ENCODE assay signal across 17 cellular contexts in the genomic region with DNA sequence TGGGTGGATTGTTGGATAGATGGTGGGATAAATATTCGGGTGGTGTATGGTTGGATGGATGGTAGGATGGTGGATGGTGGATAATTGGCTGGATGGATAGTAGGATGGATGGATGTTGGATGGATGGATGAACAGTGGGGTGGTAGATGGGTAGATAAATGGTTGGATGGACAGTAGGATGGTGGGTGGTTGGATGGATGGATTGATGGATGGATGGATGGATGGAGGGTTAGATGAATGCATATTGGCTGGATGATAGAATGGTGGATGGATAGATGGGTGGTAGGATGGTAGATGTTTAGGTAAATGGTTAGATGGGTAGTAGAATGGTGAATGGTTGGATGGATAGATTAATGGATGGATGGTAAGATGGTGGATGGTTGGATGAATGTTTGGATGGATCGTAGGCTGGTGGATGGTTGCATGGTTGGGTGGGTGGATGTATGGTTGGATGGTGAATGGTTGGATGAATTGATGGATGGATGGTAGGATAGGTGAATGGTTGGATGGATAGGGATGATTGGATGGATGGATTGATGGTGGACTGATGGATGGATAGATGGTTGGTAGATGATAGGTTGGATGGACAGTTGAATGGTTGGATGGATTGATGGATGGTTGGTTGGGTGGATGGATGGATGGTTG. TPM values are rescaled to one million over a fixed set of nuclear protein-coding genes. Genes with fewer than 3 reads are reported as not detected.
DNase-seq lines count a peak whose midpoint lies in the region; ATAC-seq and TF ChIP-seq lines count a peak whose summit lies in the region.
"Had no signal": no experiment of that assay in that cellular context is flagged by ENCODE, and none has a peak within 500 bp of the region (broad histone marks: within the 10 kb centered on the region; RNA-seq: fewer than 3 reads in every experiment).

No MANE protein-coding gene starts in this region.

- H3K4me3 Mint-ChIP-seq in activated naive CD4-positive, alpha-beta T cell treated with anti-CD3 and anti-CD28 coated beads for 36 hours, result peak overlapping the region; percentile 27
- H3K4me3 Mint-ChIP-seq in IgD-negative memory B cell (peak overlapping the region; percentile 3 to 61 (median 10)), endothelial cell (ENCODE audit: unreplicated experiment) (peak overlapping the region; percentile 72)
- H3K4me3 Mint-ChIP-seq in stimulated activated memory B cell treated with anti-CD40 and anti-IgM and Interleukin-4, amounts not matched to agents 10 μg/mL and 1 μg/mL and 100 μg/mL, for 72 hours, result peak overlapping the region; percentile 13

- intact Hi-C loops in activated naive CD4-positive, alpha-beta T cell treated with anti-CD3 and anti-CD28 coated beads for 36 hours (cut with micrococcal nuclease), result loop anchor here (10.0 kb wide), 1 partner anchor 660 kb away; the partner anchor contains the start of gene CRIP1

- CTCF ChIA-PET in activated naive CD4-positive, alpha-beta T cell treated with anti-CD3 and anti-CD28 coated beads for 36 hours (lab: Charles Lee), result interaction anchor here (2.4 kb wide), 1 partner anchor 56 kb away, joined by 34 read pairs; no protein-coding TSS in a partner anchor

- no peak for ATAC-seq in activated naive CD4-positive, alpha-beta T cell treated with anti-CD3 and anti-CD28 coated beads, Interleukin-2, amount 50 U/mL, for 72 hours
- no peak for ATAC-seq in stimulated activated memory B cell treated with anti-CD40 and anti-IgM and Interleukin-4, amounts not matched to agents 10 μg/mL and 1 μg/mL and 100 μg/mL, for 72 hours
- ATAC-seq in HG02840 (IDR thresholded peaks at IDR 0.05; ENCODE audit: low FRiP score, unreplicated experiment) (no peak), upper lobe of left lung (ENCODE audit: low FRiP score in 2 of 2) (no peak)
- ATAC-seq: GM12878 had no signal

- H3K27ac Mint-ChIP-seq in activated naive CD4-positive, alpha-beta T cell treated with anti-CD3 and anti-CD28 coated beads for 36 hours, result no peak overlapping the region
- no peak overlapping the region for H3K27ac Mint-ChIP-seq in activated naive CD4-positive, alpha-beta T cell treated with anti-CD3 and anti-CD28 coated beads, Interleukin-2, amount 50 U/mL, for 72 hours
- H3K27ac Mint-ChIP-seq in IgD-negative memory B cell (peak overlapping the region in 2 of 3 donors; percentile 26 to 39), endothelial cell (ENCODE audit: unreplicated experiment) (peak overlapping the region; percentile 21)
- no peak overlapping the region for H3K27ac Mint-ChIP-seq in stimulated activated memory B cell treated with anti-CD40 and anti-IgM and Interleukin-4, amounts not matched to agents 10 μg/mL and 1 μg/mL and 100 μg/mL, for 72 hours

- no peaks in the 10 kb centered on the region for H3K36me3 ChIP-seq in upper lobe of left lung
- H3K36me3 ChIP-seq: left ventricle myocardium inferior, vagina had no signal

- H3K4me1 ChIP-seq in upper lobe of left lung, result peaks cover 25 to 39% (median 29%) of the 10 kb centered on the region in 4 donors

- no peak for TF ChIP-seq POLR2A in upper lobe of left lung (IDR thresholded peaks at IDR 0.05)

- no peaks in the 10 kb centered on the region for H3K36me3 Mint-ChIP-seq in activated naive CD4-positive, alpha-beta T cell treated with anti-CD3 and anti-CD28 coated beads for 36 hours (ENCODE audit: low read depth)
- H3K36me3 Mint-ChIP-seq in activated naive CD4-positive, alpha-beta T cell treated with anti-CD3 and anti-CD28 coated beads, Interleukin-2, amount 50 U/mL, for 72 hours, result peaks cover 0 to 7% of the 10 kb centered on the region in 2 donors
- peaks cover 1% of the 10 kb centered on the region for H3K36me3 Mint-ChIP-seq in IgD-negative memory B cell
- peaks cover 13% of the 10 kb centered on the region for H3K36me3 Mint-ChIP-seq in endothelial cell (ENCODE audit: low read depth, unreplicated experiment)
- H3K36me3 Mint-ChIP-seq in stimulated activated memory B cell treated with anti-CD40 and anti-IgM and Interleukin-4, amounts not matched to agents 10 μg/mL and 1 μg/mL and 100 μg/mL, for 72 hours, result peaks cover 8% of the 10 kb centered on the region

- H3K4me3 ChIP-seq in upper lobe of left lung, result no peak overlapping the region
- H3K4me3 ChIP-seq: coronary artery, GM12878, GM23248, left ventricle myocardium inferior, vagina had no signal

- TF ChIP-seq CTCF in endothelial cell (IDR thresholded peaks at IDR 0.05; ENCODE audit: unreplicated experiment) (no peak), upper lobe of left lung (IDR thresholded peaks at IDR 0.05) (no peak)

- peaks cover 6% of the 10 kb centered on the region for H3K27me3 Mint-ChIP-seq in activated naive CD4-positive, alpha-beta T cell treated with anti-CD3 and anti-CD28 coated beads for 36 hours (ENCODE audit: low read depth)
- peaks cover 12% of the 10 kb centered on the region for H3K27me3 Mint-ChIP-seq in IgD-negative memory B cell
- H3K27me3 Mint-ChIP-seq in endothelial cell (ENCODE audit: unreplicated experiment), result peaks cover 21% of the 10 kb centered on the region
- H3K27me3 Mint-ChIP-seq in stimulated activated memory B cell treated with anti-CD40 and anti-IgM and Interleukin-4, amounts not matched to agents 10 μg/mL and 1 μg/mL and 100 μg/mL, for 72 hours, result peaks cover 30% of the 10 kb centered on the region

- H3K9me3 ChIP-seq in upper lobe of left lung, result no peaks in the 10 kb centered on the region
- H3K9me3 ChIP-seq: left ventricle myocardium inferior, vagina had no signal

- TF ChIP-seq EP300 in upper lobe of left lung (IDR thresholded peaks at IDR 0.05), result no peak

- DNase-seq in activated naive CD4-positive, alpha-beta T cell treated with anti-CD3 and anti-CD28 coated beads for 36 hours, result no peak
- DNase-seq in activated naive CD4-positive, alpha-beta T cell treated with anti-CD3 and anti-CD28 coated beads, Interleukin-2, amount 50 U/mL, for 72 hours (ENCODE audit: low spot score in 2 of 2), result no peak
- no peak for DNase-seq in endothelial cell (ENCODE audit: low spot score)
- no peak for DNase-seq in D341Med (ENCODE audit: low spot score)
- no peak for DNase-seq in upper lobe of left lung
- DNase-seq: activated CD4-positive, CD25-positive, alpha-beta regulatory T cell treated with anti-CD3 and anti-CD28 coated beads, Interleukin-2, amount 50 U/mL, for 72 hours; foreskin melanocyte; GM23248; left ventricle myocardium inferior; NCI-H1694; NCI-H446 had no signal

- WGBS in upper lobe of left lung, 2 donors, result 94% methylated on average over 2 of the region's 2 CpGs

- peaks cover 16% of the 10 kb centered on the region for H3K4me1 Mint-ChIP-seq in activated naive CD4-positive, alpha-beta T cell treated with anti-CD3 and anti-CD28 coated beads for 36 hours (ENCODE audit: low read depth)
- H3K4me1 Mint-ChIP-seq in IgD-negative memory B cell (peaks cover 5 to 9% (median 8%) of the 10 kb centered on the region in 3 donors), endothelial cell (ENCODE audit: unreplicated experiment) (peaks cover 9% of the 10 kb centered on the region)
- peaks cover 38% of the 10 kb centered on the region for H3K4me1 Mint-ChIP-seq in stimulated activated memory B cell treated with anti-CD40 and anti-IgM and Interleukin-4, amounts not matched to agents 10 μg/mL and 1 μg/mL and 100 μg/mL, for 72 hours

- H3K27me3 ChIP-seq in upper lobe of left lung, result no peaks in the 10 kb centered on the region
- H3K27me3 ChIP-seq: vagina had no signal

- peaks cover 4% of the 10 kb centered on the region for H3K9me3 Mint-ChIP-seq in activated naive CD4-positive, alpha-beta T cell treated with anti-CD3 and anti-CD28 coated beads for 36 hours
- H3K9me3 Mint-ChIP-seq in activated naive CD4-positive, alpha-beta T cell treated with anti-CD3 and anti-CD28 coated beads, Interleukin-2, amount 50 U/mL, for 72 hours, result peaks cover 9% of the 10 kb centered on the region in 2 donors
- H3K9me3 Mint-ChIP-seq in IgD-negative memory B cell (peaks cover 0 to 4% (median 0%) of the 10 kb centered on the region in 3 donors), endothelial cell (ENCODE audit: unreplicated experiment) (no peaks in the 10 kb centered on the region)
- peaks cover 9% of the 10 kb centered on the region for H3K9me3 Mint-ChIP-seq in stimulated activated memory B cell treated with anti-CD40 and anti-IgM and Interleukin-4, amounts not matched to agents 10 μg/mL and 1 μg/mL and 100 μg/mL, for 72 hours

- H3K27ac ChIP-seq in upper lobe of left lung, result no peak overlapping the region
- H3K27ac ChIP-seq: coronary artery, GM23248, left ventricle myocardium inferior, vagina had no signal

RNA-seq across cellular contexts. Expression of gene ZBTB42, which starts 23.6 kb away (rescaled TPM):
- total RNA-seq in activated naive CD4-positive, alpha-beta T cell treated with anti-CD3 and anti-CD28 coated beads for 36 hours, result 1 to 10 TPM; 1.3 to 1.6 TPM
- 1 to 10 TPM; 2.0 to 2.9 TPM for total RNA-seq in activated naive CD4-positive, alpha-beta T cell treated with anti-CD3 and anti-CD28 coated beads, Interleukin-2, amount 50 U/mL, for 72 hours
- 1.0 TPM for polyA plus RNA-seq in IgD-negative memory B cell
- total RNA-seq in endothelial cell (ENCODE audit: unreplicated experiment) (2.4 TPM), upper lobe of left lung (10 to 100 TPM; 13.9 to 24.8 (median 20.9) TPM)

RNA-seq across cellular contexts. Expression of gene AKT1, which starts 28.9 kb away (rescaled TPM):
- total RNA-seq in activated naive CD4-positive, alpha-beta T cell treated with anti-CD3 and anti-CD28 coated beads for 36 hours, result 100 to 1,000 TPM; 114 to 115 TPM
- total RNA-seq in activated naive CD4-positive, alpha-beta T cell treated with anti-CD3 and anti-CD28 coated beads, Interleukin-2, amount 50 U/mL, for 72 hours, result 100 to 1,000 TPM; 111 to 113 TPM
- 8.2 TPM for polyA plus RNA-seq in IgD-negative memory B cell
- total RNA-seq in endothelial cell (ENCODE audit: unreplicated experiment), result 133 TPM
- 100 to 1,000 TPM; 122 to 283 (median 191) TPM for total RNA-seq in upper lobe of left lung

RNA-seq across cellular contexts. Expression of gene CEP170B, which starts 40.6 kb away (rescaled TPM):
- total RNA-seq in activated naive CD4-positive, alpha-beta T cell treated with anti-CD3 and anti-CD28 coated beads for 36 hours, result 1 to 10 TPM; 3.3 TPM
- 1 to 10 TPM; 6.0 to 9.4 TPM for total RNA-seq in activated naive CD4-positive, alpha-beta T cell treated with anti-CD3 and anti-CD28 coated beads, Interleukin-2, amount 50 U/mL, for 72 hours
- not detected for polyA plus RNA-seq in IgD-negative memory B cell
- 11.3 TPM for total RNA-seq in endothelial cell (ENCODE audit: unreplicated experiment)
- 10 to 100 TPM; 24.2 to 57.8 (median 35.6) TPM for total RNA-seq in upper lobe of left lung

Comparison
In these comparisons a context has a peak if more than half of its experiments do, and no peak if none do; other contexts are left out.
1. H3K27ac Mint-ChIP-seq: peak in IgD-negative memory B cell (2 of 3) and endothelial cell (single experiment); none in activated naive CD4-positive, alpha-beta T cell treated with anti-CD3 and anti-CD28 coated beads for 36 hours (single experiment), activated naive CD4-positive, alpha-beta T cell treated with anti-CD3 and anti-CD28 coated beads, Interleukin-2, amount 50 U/mL, for 72 hours (0 of 2) and stimulated activated memory B cell treated with anti-CD40 and anti-IgM and Interleukin-4, amounts not matched to agents 10 μg/mL and 1 μg/mL and 100 μg/mL, for 72 hours (single experiment).
2. H3K4me3 Mint-ChIP-seq: peak in every context shown above with its lines; median percentile 72 in endothelial cell; 27 in activated naive CD4-positive, alpha-beta T cell treated with anti-CD3 and anti-CD28 coated beads for 36 hours; 13 in stimulated activated memory B cell treated with anti-CD40 and anti-IgM and Interleukin-4, amounts not matched to agents 10 μg/mL and 1 μg/mL and 100 μg/mL, for 72 hours; 10 in IgD-negative memory B cell.